Comparison of ENCODE assay signal across 29 cellular contexts in genomic region chr3:114700637-114701234, GRCh38.
"Had no signal": no experiment of that assay in that cellular context is flagged by ENCODE, and none has a peak within 500 bp of the region (broad histone marks: within the 10 kb centered on the region; RNA-seq: fewer than 3 reads in every experiment).

No MANE protein-coding gene starts in this region.

- H2AFZ ChIP-seq: hepatocyte had no signal

- FAIRE-seq: pancreas, small intestine, urothelium cell line had no signal

- H3K27me3 ChIP-seq: heart right ventricle, hepatocyte, pancreas, sigmoid colon, spleen, stomach, suprapubic skin, tibial artery, upper lobe of right lung had no signal

- H3K4me3 Mint-ChIP-seq: naive thymus-derived CD8-positive, alpha-beta T cell; nephron; neural crest cell; stimulated activated effector memory CD8-positive, alpha-beta T cell treated with anti-CD3 and anti-CD28 coated beads, Interleukin-12 subunit alpha, Interleukin-12 subunit beta, amount 100 ng/mL, for 72 hours had no signal

- H3K9me3 Mint-ChIP-seq: naive thymus-derived CD8-positive, alpha-beta T cell; nephron; neural crest cell; stimulated activated effector memory CD8-positive, alpha-beta T cell treated with anti-CD3 and anti-CD28 coated beads, Interleukin-12 subunit alpha, Interleukin-12 subunit beta, amount 100 ng/mL, for 72 hours had no signal

- H3K9me3 ChIP-seq: heart right ventricle, lower lobe of right lung, pancreas, prostate gland, sigmoid colon, spleen, stomach, suprapubic skin, thoracic aorta, tibial artery, upper lobe of right lung had no signal

- H3K27ac Mint-ChIP-seq: nephron; stimulated activated effector memory CD8-positive, alpha-beta T cell treated with anti-CD3 and anti-CD28 coated beads, Interleukin-12 subunit alpha, Interleukin-12 subunit beta, amount 100 ng/mL, for 72 hours had no signal

- H3K36me3 ChIP-seq: heart right ventricle, lower lobe of right lung, pancreas, prostate gland, sigmoid colon, spleen, stomach, suprapubic skin, thoracic aorta, tibial artery, upper lobe of right lung had no signal

- H3K36me3 Mint-ChIP-seq: stimulated activated effector memory CD8-positive, alpha-beta T cell treated with anti-CD3 and anti-CD28 coated beads, Interleukin-12 subunit alpha, Interleukin-12 subunit beta, amount 100 ng/mL, for 72 hours had no signal

- H3K27ac ChIP-seq: heart right ventricle, hepatocyte, lower lobe of right lung, pancreas, prostate gland, sigmoid colon, spleen, stomach, suprapubic skin, thoracic aorta, tibial artery, upper lobe of right lung had no signal

- DNase-seq: heart right ventricle; islet precursor cell; left ventricle myocardium superior; lower lobe of right lung; mammary epithelial cell; mesenchymal stem cell; naive thymus-derived CD8-positive, alpha-beta T cell; nucleus accumbens; pancreas; posterior cingulate gyrus; retina; right cardiac atrium; sigmoid colon; small intestine; spleen; stimulated activated CD4-positive, alpha-beta T cell treated with anti-CD3 and anti-CD28 coated beads, Interleukin-4, amount 100 ng/mL, for 24 hours; stimulated activated naive CD4-positive, alpha-beta T cell; stomach; tibial artery; trophoblast cell; upper lobe of right lung had no signal

- H3K4me2 ChIP-seq: hepatocyte had no signal

- H3K4me1 Mint-ChIP-seq: neural crest cell had no signal

- ATAC-seq: heart right ventricle; left ventricle myocardium superior; lower lobe of right lung; naive thymus-derived CD8-positive, alpha-beta T cell; pancreas; right cardiac atrium; stimulated activated effector memory CD8-positive, alpha-beta T cell treated with anti-CD3 and anti-CD28 coated beads, Interleukin-12 subunit alpha, Interleukin-12 subunit beta, amount 100 ng/mL, for 72 hours; upper lobe of right lung had no signal

- H3K27me3 Mint-ChIP-seq: naive thymus-derived CD8-positive, alpha-beta T cell had no signal

- H3K4me1 ChIP-seq: prostate gland, tibial artery had no signal

- H3K4me3 ChIP-seq: heart right ventricle, hepatocyte, lower lobe of right lung, pancreas, prostate gland, sigmoid colon, spleen, stomach, suprapubic skin, thoracic aorta, tibial artery, upper lobe of right lung had no signal
